ENCODE assay signal across 9 cellular contexts in the genomic region with DNA sequence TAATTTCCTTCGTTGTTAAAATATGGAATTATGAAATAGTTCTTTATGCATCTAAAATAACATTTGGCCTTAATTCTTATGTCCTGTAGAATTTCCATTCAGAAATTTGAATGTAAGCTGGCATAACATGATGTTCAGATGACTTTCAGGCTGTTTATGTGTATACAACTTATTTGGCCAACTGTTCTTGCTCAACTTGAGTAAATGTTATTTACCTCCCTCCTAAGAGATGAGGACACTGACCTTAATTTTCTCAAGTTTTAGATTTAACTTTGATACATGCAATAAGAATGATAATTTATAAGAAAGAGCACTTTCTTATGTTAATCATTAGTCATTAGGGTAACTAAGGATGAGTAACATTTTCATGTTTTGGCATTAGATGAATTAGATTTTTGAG.
"Had no signal": no experiment of that assay in that cellular context is flagged by ENCODE, and none has a peak within 500 bp of the region (broad histone marks: within the 10 kb centered on the region; RNA-seq: fewer than 3 reads in every experiment).

No MANE protein-coding gene starts in this region.

- H3K4me1 ChIP-seq: HAP-1 had no signal

- H3K4me3 Mint-ChIP-seq: HFFc6 had no signal

- H3K4me3 ChIP-seq: GM23248, HAP-1, K562 had no signal

- H3K27ac ChIP-seq: GM23248, HL-60 had no signal

- DNase-seq: GM23248, GOT3, H7, HFFc6, IMR-90 had no signal

- ATAC-seq: HCT116, K562 had no signal

- H3K9me3 Mint-ChIP-seq: HFFc6 had no signal

- H3K9ac ChIP-seq: GM23248 had no signal

- H3K27ac Mint-ChIP-seq: HFFc6 had no signal

- H3K36me3 ChIP-seq: HAP-1 had no signal

- H3K9me3 ChIP-seq: HAP-1 had no signal

- FAIRE-seq: K562 had no signal
